ENCODE assay signal across 11 cellular contexts in genomic region chr12:53096089-53096741, GRCh38. TPM values are rescaled to one million over a fixed set of nuclear protein-coding genes. Genes with fewer than 3 reads are reported as not detected.
DNase-seq lines count a peak whose midpoint lies in the region; TF ChIP-seq lines count a peak whose summit lies in the region.
"Had no signal": no experiment of that assay in that cellular context is flagged by ENCODE, and none has a peak within 500 bp of the region (broad histone marks: within the 10 kb centered on the region; RNA-seq: fewer than 3 reads in every experiment).

No MANE protein-coding gene starts in this region.

- H3K4me3 Mint-ChIP-seq in activated CD4-positive, alpha-beta memory T cell treated with anti-CD3 and anti-CD28 coated beads for 36 hours, result no peak overlapping the region
- H3K4me3 Mint-ChIP-seq in activated CD4-positive, alpha-beta memory T cell treated with anti-CD3 and anti-CD28 coated beads, Interleukin-2, amount 10 ng/mL, durations not matched to agents 7 days and 5 days, result no peak overlapping the region
- peak overlapping the region; percentile 73 for H3K4me3 Mint-ChIP-seq in MCF 10A (ENCODE audit: unreplicated experiment)

- H3K9me3 ChIP-seq in tibial artery, result no peaks in the 10 kb centered on the region

- BruUV-seq in MCF 10A (replicated peaks; lab: Mats Ljungman, UMichigan), result no TSS peak

- H3K4me1 Mint-ChIP-seq in activated CD4-positive, alpha-beta memory T cell treated with anti-CD3 and anti-CD28 coated beads for 36 hours (ENCODE audit: low read depth), result peaks cover 22% of the 10 kb centered on the region
- peaks cover 32% of the 10 kb centered on the region for H3K4me1 Mint-ChIP-seq in activated CD4-positive, alpha-beta memory T cell treated with anti-CD3 and anti-CD28 coated beads, Interleukin-2, amount 10 ng/mL, durations not matched to agents 7 days and 5 days
- H3K4me1 Mint-ChIP-seq in MCF 10A (ENCODE audit: insufficient read depth, unreplicated experiment), result peaks cover 26% of the 10 kb centered on the region

- no peak for DNase-seq in activated CD4-positive, alpha-beta memory T cell treated with anti-CD3 and anti-CD28 coated beads for 36 hours
- DNase-seq in activated CD4-positive, alpha-beta memory T cell treated with anti-CD3 and anti-CD28 coated beads, Interleukin-2, amount 10 ng/mL, durations not matched to agents 7 days and 5 days, result no peak
- peak; percentile 75 for DNase-seq in MCF 10A (ENCODE audit: unreplicated experiment)
- peak; percentile 41 for DNase-seq in left kidney (ENCODE audit: low read depth, low spot score)
- peak; percentile 94 for DNase-seq in tibial artery
- no peak for DNase-seq in NK-92 (lab: John Stamatoyannopoulos, UW; ENCODE audit: unreplicated experiment)
- DNase-seq in HuH-7.5 (ENCODE audit: low spot score), result no peak
- no peak for DNase-seq in NOMO-1 treated with DMSO at 0.1 percent for 48 hours (lab: John Stamatoyannopoulos, UW; ENCODE audit: unreplicated experiment)
- DNase-seq: T-cell had no signal

- POLR2A ChIA-PET in activated CD4-positive, alpha-beta memory T cell treated with anti-CD3 and anti-CD28 coated beads for 36 hours (lab: Charles Lee), result no interaction called here
- POLR2A ChIA-PET in activated CD4-positive, alpha-beta memory T cell treated with anti-CD3 and anti-CD28 coated beads, Interleukin-2, amount 10 ng/mL, durations not matched to agents 7 days and 5 days (lab: Charles Lee), result interaction anchor here (3.2 to 4.5 kb wide), 2 partner anchors 17 to 31 kb away, joined by 11 to 45 read pairs; partner anchors contain the start of gene SPRYD3
- POLR2A ChIA-PET in MCF 10A (lab: Yijun Ruan, JAX), result interaction anchor here (0.9 to 1.5 kb wide), 2 partner anchors 11 to 48 kb away, joined by 3 to 7 read pairs; no protein-coding TSS in a partner anchor

- peaks cover 9 to 10% (median 10%) of the 10 kb centered on the region in 3 donors for H3K36me3 ChIP-seq in tibial artery

- H3K36me3 Mint-ChIP-seq in activated CD4-positive, alpha-beta memory T cell treated with anti-CD3 and anti-CD28 coated beads for 36 hours, result no peaks in the 10 kb centered on the region
- H3K36me3 Mint-ChIP-seq in activated CD4-positive, alpha-beta memory T cell treated with anti-CD3 and anti-CD28 coated beads, Interleukin-2, amount 10 ng/mL, durations not matched to agents 7 days and 5 days (ENCODE audit: low read depth), result no peaks in the 10 kb centered on the region
- peaks cover 7% of the 10 kb centered on the region for H3K36me3 Mint-ChIP-seq in MCF 10A (ENCODE audit: insufficient read depth, unreplicated experiment)
- H3K36me3 Mint-ChIP-seq: T-cell had no signal

- H3K27ac ChIP-seq in tibial artery, result peak overlapping the region; percentile 94 to 97
- H3K27ac ChIP-seq: C4-2B had no signal

- no peaks in the 10 kb centered on the region for H3K9me3 Mint-ChIP-seq in activated CD4-positive, alpha-beta memory T cell treated with anti-CD3 and anti-CD28 coated beads for 36 hours
- H3K9me3 Mint-ChIP-seq in activated CD4-positive, alpha-beta memory T cell treated with anti-CD3 and anti-CD28 coated beads, Interleukin-2, amount 10 ng/mL, durations not matched to agents 7 days and 5 days, result no peaks in the 10 kb centered on the region
- no peaks in the 10 kb centered on the region for H3K9me3 Mint-ChIP-seq in MCF 10A (ENCODE audit: unreplicated experiment)
- H3K9me3 Mint-ChIP-seq: T-cell had no signal

- peak overlapping the region; percentile 80 to 83 for H3K4me3 ChIP-seq in tibial artery

- H3K4me1 ChIP-seq in tibial artery, result peaks cover 0 to 50% (median 25%) of the 10 kb centered on the region in 4 donors

- intact Hi-C loops in activated CD4-positive, alpha-beta memory T cell treated with anti-CD3 and anti-CD28 coated beads for 36 hours (cut with micrococcal nuclease), result loop anchor here (5.0 kb wide), 1 partner anchor 106 kb away; no protein-coding TSS in a partner anchor
- intact Hi-C loops in MCF 10A (cut with micrococcal nuclease) (no loop called here), tibial artery (cut with DNase I; ENCODE audit: low total_unique reads) (no loop called here)

- H3K27me3 Mint-ChIP-seq in activated CD4-positive, alpha-beta memory T cell treated with anti-CD3 and anti-CD28 coated beads for 36 hours, result peaks cover 8% of the 10 kb centered on the region
- peaks cover 19% of the 10 kb centered on the region for H3K27me3 Mint-ChIP-seq in activated CD4-positive, alpha-beta memory T cell treated with anti-CD3 and anti-CD28 coated beads, Interleukin-2, amount 10 ng/mL, durations not matched to agents 7 days and 5 days
- no peaks in the 10 kb centered on the region for H3K27me3 Mint-ChIP-seq in MCF 10A (ENCODE audit: insufficient read depth, unreplicated experiment)

- no peaks in the 10 kb centered on the region for H3K27me3 ChIP-seq in tibial artery

- CTCF ChIA-PET in activated CD4-positive, alpha-beta memory T cell treated with anti-CD3 and anti-CD28 coated beads for 36 hours (lab: Charles Lee), result interaction anchor here (3.4 to 6.0 kb wide), 3 partner anchors 17 to 49 kb away, joined by 34 to 55 read pairs (median 41); partner anchors contain the start of genes SPRYD3 and TNS2
- CTCF ChIA-PET in activated CD4-positive, alpha-beta memory T cell treated with anti-CD3 and anti-CD28 coated beads, Interleukin-2, amount 10 ng/mL, durations not matched to agents 7 days and 5 days (lab: Charles Lee), result interaction anchor here (3.7 to 10.6 kb wide), 2 partner anchors 16 to 30 kb away, joined by 28 to 236 read pairs; partner anchors contain the start of gene SPRYD3
- CTCF ChIA-PET in MCF 10A (lab: Yijun Ruan, JAX), result interaction anchor here (3.9 to 14.2 kb wide), 3 partner anchors 10 to 42 kb away, joined by 18 to 267 read pairs (median 42); no protein-coding TSS in a partner anchor

- no peak for TF ChIP-seq CTCF in MCF 10A (IDR thresholded peaks at IDR 0.05; ENCODE audit: unreplicated experiment)
- TF ChIP-seq CTCF in tibial artery (IDR thresholded peaks at IDR 0.05), result no peak

- peak overlapping the region; percentile 5 for H3K27ac Mint-ChIP-seq in activated CD4-positive, alpha-beta memory T cell treated with anti-CD3 and anti-CD28 coated beads for 36 hours
- H3K27ac Mint-ChIP-seq in activated CD4-positive, alpha-beta memory T cell treated with anti-CD3 and anti-CD28 coated beads, Interleukin-2, amount 10 ng/mL, durations not matched to agents 7 days and 5 days, result no peak overlapping the region
- no peak overlapping the region for H3K27ac Mint-ChIP-seq in MCF 10A (ENCODE audit: low read depth, unreplicated experiment)

RNA-seq across cellular contexts. Expression of gene IGFBP6, which starts 1.3 kb away (rescaled TPM):
- 1 to 10 TPM; 4.1 to 4.9 TPM for total RNA-seq in activated CD4-positive, alpha-beta memory T cell treated with anti-CD3 and anti-CD28 coated beads for 36 hours
- 1 to 10 TPM in 1 of 2 experiments, under 1 TPM in 1; 0.38 to 1.2 TPM for total RNA-seq in activated CD4-positive, alpha-beta memory T cell treated with anti-CD3 and anti-CD28 coated beads, Interleukin-2, amount 10 ng/mL, durations not matched to agents 7 days and 5 days
- 6.4 and 12.0 TPM in 2 replicates for total RNA-seq in MCF 10A (2022)

RNA-seq across cellular contexts. Expression of gene SOAT2, which starts 7.1 kb away (rescaled TPM):
- 1 to 10 TPM; 1.1 to 1.5 TPM for total RNA-seq in activated CD4-positive, alpha-beta memory T cell treated with anti-CD3 and anti-CD28 coated beads for 36 hours
- 1 to 10 TPM; 1.4 to 1.5 TPM for total RNA-seq in activated CD4-positive, alpha-beta memory T cell treated with anti-CD3 and anti-CD28 coated beads, Interleukin-2, amount 10 ng/mL, durations not matched to agents 7 days and 5 days
- total RNA-seq in MCF 10A (2022), result not detected in 2 replicates
- total RNA-seq: kidney epithelial cell had no signal

RNA-seq across cellular contexts. Expression of gene SPRYD3, which starts 17.0 kb away (rescaled TPM):
- total RNA-seq in activated CD4-positive, alpha-beta memory T cell treated with anti-CD3 and anti-CD28 coated beads for 36 hours, result 10 to 100 TPM; 32.8 to 35.4 TPM
- total RNA-seq in activated CD4-positive, alpha-beta memory T cell treated with anti-CD3 and anti-CD28 coated beads, Interleukin-2, amount 10 ng/mL, durations not matched to agents 7 days and 5 days, result 10 to 100 TPM; 31.2 to 31.3 TPM
- total RNA-seq in MCF 10A (2022), result 35.2 and 39.9 TPM in 2 replicates

RNA-seq across cellular contexts. Expression of gene TNS2, which starts 46.4 kb away (rescaled TPM):
- total RNA-seq in activated CD4-positive, alpha-beta memory T cell treated with anti-CD3 and anti-CD28 coated beads for 36 hours, result 1 to 10 TPM; 1.8 to 2.4 TPM
- total RNA-seq in activated CD4-positive, alpha-beta memory T cell treated with anti-CD3 and anti-CD28 coated beads, Interleukin-2, amount 10 ng/mL, durations not matched to agents 7 days and 5 days, result under 1 TPM; 0.78 to 0.83 TPM
- 22.3 and 26.3 TPM in 2 replicates for total RNA-seq in MCF 10A (2022)

Comparison
In these comparisons a context has a peak if more than half of its experiments do, and no peak if none do; other contexts are left out.
1. DNase-seq: peak in MCF 10A (single experiment), left kidney (single experiment) and tibial artery (2 of 2); none in activated CD4-positive, alpha-beta memory T cell treated with anti-CD3 and anti-CD28 coated beads for 36 hours (single experiment), activated CD4-positive, alpha-beta memory T cell treated with anti-CD3 and anti-CD28 coated beads, Interleukin-2, amount 10 ng/mL, durations not matched to agents 7 days and 5 days (single experiment), NK-92 (single experiment), HuH-7.5 (single experiment) and NOMO-1 treated with DMSO at 0.1 percent for 48 hours (single experiment).